7 cellular contexts compared by ENCODE assay signal in the genomic region with DNA sequence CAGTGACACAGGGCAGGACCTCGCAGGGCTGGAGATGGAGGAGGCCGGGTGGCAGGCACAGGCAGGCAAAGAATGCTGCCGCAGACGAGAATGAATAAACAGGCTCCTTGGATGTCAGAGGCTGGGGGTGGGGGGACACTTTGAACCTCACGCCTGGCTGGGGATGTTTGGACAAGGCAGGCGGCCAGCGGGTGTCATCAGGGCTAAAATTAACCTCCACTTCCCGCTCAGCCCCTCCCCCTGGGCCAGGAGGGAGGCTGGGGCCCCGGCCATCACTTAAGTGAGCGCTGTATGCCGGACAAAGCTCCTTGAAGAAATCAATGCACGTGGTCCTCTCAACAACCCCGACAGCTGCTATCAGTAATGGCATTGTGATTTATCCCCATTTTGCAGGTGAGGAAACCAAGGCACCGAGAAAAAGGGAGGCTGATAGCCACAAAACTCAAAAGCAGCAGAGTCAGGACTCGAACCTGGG. TPM values are rescaled to one million over a fixed set of nuclear protein-coding genes. Genes with fewer than 3 reads are reported as not detected.
DNase-seq lines count a peak whose midpoint lies in the region; TF ChIP-seq lines count a peak whose summit lies in the region.
"Had no signal": no experiment of that assay in that cellular context is flagged by ENCODE, and none has a peak within 500 bp of the region (broad histone marks: within the 10 kb centered on the region; RNA-seq: fewer than 3 reads in every experiment).

No MANE protein-coding gene starts in this region.

- H3K79me2 ChIP-seq in osteoblast (ENCODE audit: insufficient read depth, low read length): no peaks in the 10 kb centered on the region

- TF ChIP-seq CTCF in epithelial cell of esophagus (IDR thresholded peaks at IDR 0.05; ENCODE audit: insufficient read depth, low read depth, low read length, missing control alignments) (no peak), osteoblast (IDR thresholded peaks at IDR 0.05; ENCODE audit: extremely low read depth, low read depth, low read length) (no peak)

- no peaks in the 10 kb centered on the region for H3K36me3 ChIP-seq in osteoblast (ENCODE audit: insufficient read depth, low read length)

- peak; percentile 54 for DNase-seq in HPDE6-E6E7 (ENCODE audit: extremely low spot score)
- peak; percentile 57 for DNase-seq in epithelial cell of esophagus (ENCODE audit: low read depth)
- peak; percentile 90 for DNase-seq in osteoblast (ENCODE audit: insufficient read length, low spot score, missing footprints)
- no peak for DNase-seq in NCI-H748 treated with DMSO at 0.1 percent for 48 hours (lab: John Stamatoyannopoulos, UW)
- no peak for DNase-seq in cerebellar nuclear complex (lab: John Stamatoyannopoulos, UW)
- DNase-seq in medulla oblongata (ENCODE audit: extremely low spot score): no peak

- H4K20me1 ChIP-seq in osteoblast (ENCODE audit: insufficient read depth, low read length): no peaks in the 10 kb centered on the region

- peaks cover 6% of the 10 kb centered on the region for H3K4me1 ChIP-seq in osteoblast (ENCODE audit: insufficient read depth, low read length)

- H3K27me3 ChIP-seq in osteoblast (ENCODE audit: insufficient read depth, low read length): peaks cover 6% of the 10 kb centered on the region

- H3K4me3 ChIP-seq in epithelial cell of esophagus (ENCODE audit: low read length) (no peak overlapping the region), osteoblast (ENCODE audit: insufficient read depth, low read length) (peak overlapping the region; percentile 25)

- peak overlapping the region; percentile 43 for H3K4me2 ChIP-seq in osteoblast (ENCODE audit: insufficient read depth, low read length)

- H3K9me3 ChIP-seq in osteoblast (ENCODE audit: low read depth, low read length): no peaks in the 10 kb centered on the region

- H3K27ac ChIP-seq in osteoblast (ENCODE audit: low read depth, low read length): no peak overlapping the region

- no peak overlapping the region for H2AFZ ChIP-seq in osteoblast (ENCODE audit: low read length)

RNA-seq across cellular contexts. Expression of gene FUT5, which starts 10.3 kb away (rescaled TPM):
- not detected in 2 replicates for total RNA-seq in osteoblast
- total RNA-seq: frontal cortex had no signal

RNA-seq across cellular contexts. Expression of gene NDUFA11, which starts 22.9 kb away (rescaled TPM):
- 235 and 265 TPM in 2 replicates for total RNA-seq in osteoblast

RNA-seq across cellular contexts. Expression of gene VMAC, which starts 24.0 kb away (rescaled TPM):
- 12.3 and 12.7 TPM in 2 replicates for total RNA-seq in osteoblast

RNA-seq across cellular contexts. Expression of gene FUT3, which starts 29.4 kb away (rescaled TPM):
- not detected in 2 replicates for total RNA-seq in osteoblast
- total RNA-seq: frontal cortex had no signal

RNA-seq across cellular contexts. Expression of gene CAPS, which starts 33.4 kb away (rescaled TPM):
- total RNA-seq in osteoblast: 10.6 and 18.1 TPM in 2 replicates

Comparison
In these comparisons a context has a peak if more than half of its experiments do, and no peak if none do; other contexts are left out.
1. DNase-seq: peak in HPDE6-E6E7 (single experiment), epithelial cell of esophagus (single experiment) and osteoblast (single experiment); none in NCI-H748 treated with DMSO at 0.1 percent for 48 hours (single experiment), cerebellar nuclear complex (0 of 2) and medulla oblongata (single experiment).